ENCODE assay signal across 14 cellular contexts in the genomic region with DNA sequence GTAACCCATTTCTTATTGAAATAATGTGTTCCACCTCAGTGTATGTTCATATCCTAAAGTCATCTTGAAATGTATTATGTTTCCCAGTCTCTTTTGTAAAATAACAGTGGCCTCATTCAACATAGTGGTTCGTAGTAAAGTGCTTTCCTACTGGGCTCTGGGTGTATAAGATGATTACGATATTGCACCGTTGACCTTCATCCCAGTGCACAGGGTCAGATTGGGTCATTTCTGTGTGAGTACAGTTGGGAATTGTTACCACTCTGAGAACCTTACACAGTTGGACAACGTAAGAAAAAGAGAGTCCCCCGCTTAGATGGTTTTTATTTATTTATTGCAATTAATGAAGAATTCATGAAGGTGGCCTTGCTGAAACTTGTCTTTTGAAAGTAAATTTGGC.
"Had no signal": no experiment of that assay in that cellular context is flagged by ENCODE, and none has a peak within 500 bp of the region (broad histone marks: within the 10 kb centered on the region; RNA-seq: fewer than 3 reads in every experiment).

No MANE protein-coding gene starts in this region.

- H3K27ac Mint-ChIP-seq: activated CD8-positive, alpha-beta T cell treated with anti-CD3 and anti-CD28 coated beads for 36 hours; stimulated activated memory B cell treated with anti-CD40 and anti-IgM and Interleukin-4, amounts not matched to agents 10 μg/mL and 1 μg/mL and 100 μg/mL, for 72 hours; T-helper 17 cell; WTC11 had no signal

- H3K27me3 ChIP-seq: ovary, thyroid gland had no signal

- ATAC-seq: esophagus mucosa; left lung; mucosa of descending colon; naive thymus-derived CD4-positive, alpha-beta T cell; T-helper 17 cell; WTC11 had no signal

- H3K4me3 Mint-ChIP-seq: activated CD8-positive, alpha-beta T cell treated with anti-CD3 and anti-CD28 coated beads for 36 hours; stimulated activated memory B cell treated with anti-CD40 and anti-IgM and Interleukin-4, amounts not matched to agents 10 μg/mL and 1 μg/mL and 100 μg/mL, for 72 hours; T-helper 17 cell; WTC11 had no signal

- H3K36me3 ChIP-seq: cardiac muscle cell, left lung, ovary, thyroid gland had no signal

- H3K9me3 Mint-ChIP-seq: stimulated activated memory B cell treated with anti-CD40 and anti-IgM and Interleukin-4, amounts not matched to agents 10 μg/mL and 1 μg/mL and 100 μg/mL, for 72 hours had no signal

- H3K27ac ChIP-seq: cardiac muscle cell, left lung, thyroid gland had no signal

- H3K9me3 ChIP-seq: left lung, mucosa of descending colon, ovary, thyroid gland had no signal

- H3K4me1 Mint-ChIP-seq: stimulated activated memory B cell treated with anti-CD40 and anti-IgM and Interleukin-4, amounts not matched to agents 10 μg/mL and 1 μg/mL and 100 μg/mL, for 72 hours; T-helper 17 cell had no signal

- H3K4me3 ChIP-seq: cardiac muscle cell, left lung, mucosa of descending colon, ovary, thyroid gland had no signal

- H3K27me3 Mint-ChIP-seq: activated CD8-positive, alpha-beta T cell treated with anti-CD3 and anti-CD28 coated beads for 36 hours had no signal

- H3K36me3 Mint-ChIP-seq: naive thymus-derived CD4-positive, alpha-beta T cell; stimulated activated memory B cell treated with anti-CD40 and anti-IgM and Interleukin-4, amounts not matched to agents 10 μg/mL and 1 μg/mL and 100 μg/mL, for 72 hours; WTC11 had no signal

- DNase-seq: activated CD4-positive, alpha-beta T cell treated with anti-CD3 and anti-CD28 coated beads for 48 hours; activated CD8-positive, alpha-beta memory T cell treated with anti-CD3 and anti-CD28 coated beads, Interleukin-2, amount 50 U/mL, for 4 hours; activated CD8-positive, alpha-beta T cell treated with anti-CD3 and anti-CD28 coated beads for 36 hours; activated T-cell treated with anti-CD3 and anti-CD28 coated beads, Interleukin-2, amount 50 U/mL, for 48 hours; left lung; mucosa of descending colon; naive thymus-derived CD4-positive, alpha-beta T cell; ovary; T-helper 17 cell; thyroid gland had no signal
